In genomic region chr1:151819951-151820623, GRCh38 we compare ENCODE assay signal across 17 cellular contexts. TPM values are rescaled to one million over a fixed set of nuclear protein-coding genes. Genes with fewer than 3 reads are reported as not detected.
A peak's percentile ranks its signal among the peaks of the same experiment; 100 is the strongest.
DNase-seq lines count a peak whose midpoint lies in the region; ATAC-seq and TF ChIP-seq lines count a peak whose summit lies in the region.
"Had no signal": no experiment of that assay in that cellular context is flagged by ENCODE, and none has a peak within 500 bp of the region (broad histone marks: within the 10 kb centered on the region; RNA-seq: fewer than 3 reads in every experiment).

No MANE protein-coding gene starts in this region.

- H3K4me1 Mint-ChIP-seq in activated T-cell treated with anti-CD3 and anti-CD28 coated beads, Interleukin-2, amount 50 U/mL, for 72 hours (ENCODE audit: low read depth), result peaks cover 74% of the 10 kb centered on the region

- peak overlapping the region; percentile 70 for H3K27ac Mint-ChIP-seq in activated T-cell treated with anti-CD3 and anti-CD28 coated beads, Interleukin-2, amount 50 U/mL, for 72 hours
- H3K27ac Mint-ChIP-seq: brain, WTC11 had no signal

- H3K4me3 ChIP-seq in body of pancreas (no peak overlapping the region), gastrocnemius medialis (no peak overlapping the region), Karpas-422 (ENCODE audit: low read length) (no peak overlapping the region)
- H3K4me3 ChIP-seq: thyroid gland had no signal

- H3K4me1 ChIP-seq in body of pancreas (peaks cover 35% of the 10 kb centered on the region), gastrocnemius medialis (peaks cover 27 to 38% of the 10 kb centered on the region in 2 donors), Karpas-422 (ENCODE audit: low read length) (no peaks in the 10 kb centered on the region)

- no peaks in the 10 kb centered on the region for H3K9me2 ChIP-seq in Karpas-422 (replicated peaks; ENCODE audit: insufficient read depth, low read length)

- no peaks in the 10 kb centered on the region for H3K27me3 Mint-ChIP-seq in activated T-cell treated with anti-CD3 and anti-CD28 coated beads, Interleukin-2, amount 50 U/mL, for 72 hours (ENCODE audit: low read depth)

- peak overlapping the region in 2 of 4 donors; percentile 40 to 42 for H3K27ac ChIP-seq in body of pancreas
- peak overlapping the region; percentile 44 to 99 (median 64) for H3K27ac ChIP-seq in gastrocnemius medialis
- no peak overlapping the region for H3K27ac ChIP-seq in Karpas-422 (ENCODE audit: low read length)
- H3K27ac ChIP-seq: thyroid gland had no signal

- in situ Hi-C loops in gastrocnemius medialis (cut with MboI; ENCODE audit: low sequenced_read_pairs in 4 of 4), result no loop called here

- no peak overlapping the region for H2AFZ ChIP-seq in Karpas-422 (ENCODE audit: low read length)

- DNase-seq in activated T-cell treated with anti-CD3 and anti-CD28 coated beads, Interleukin-2, amount 50 U/mL, for 72 hours, result peak; percentile 46 to 61
- DNase-seq in activated T-cell treated with anti-CD3 and anti-CD28 coated beads for 4 hours, result no peak
- DNase-seq in M059J (ENCODE audit: low read depth), result peak; percentile 61
- DNase-seq in body of pancreas, result peak; percentile 64 to 75 (median 70)
- peak in 1 of 2 donors; percentile 59 for DNase-seq in gastrocnemius medialis
- DNase-seq in Karpas-422, result no peak
- DNase-seq: effector CD4-positive, alpha-beta T cell; foreskin melanocyte; HCEC 1CT; midbrain; NCI-H1048; NCI-H2227 treated with DMSO at 0.1 percent for 48 hours had no signal

- ATAC-seq in activated T-cell treated with anti-CD3 and anti-CD28 coated beads, Interleukin-2, amount 50 U/mL, for 72 hours (replicated peaks in 1 of 2), result peak; percentile 63 to 70
- ATAC-seq in body of pancreas (peak; percentile 80), gastrocnemius medialis (peak; percentile 40 to 63), esophagus mucosa (no peak), HG03432 (IDR thresholded peaks at IDR 0.05; ENCODE audit: unreplicated experiment) (no peak)
- ATAC-seq: WTC11 had no signal

- H3K79me2 ChIP-seq in Karpas-422 (ENCODE audit: low read length), result no peaks in the 10 kb centered on the region

- WGBS in body of pancreas, 2 donors, result 54 to 63% methylated on average over 7 of the region's 7 CpGs

- intact Hi-C loops in body of pancreas (cut with DNase I), result no loop called here
- intact Hi-C loops in gastrocnemius medialis (cut with DNase I; ENCODE audit: low total_unique reads), result loop anchor here (10.0 kb wide), 1 partner anchor 805 kb away; no protein-coding TSS in a partner anchor

- TF ChIP-seq CTCF in body of pancreas (IDR thresholded peaks at IDR 0.05) (no peak), gastrocnemius medialis (IDR thresholded peaks at IDR 0.05 in 4 of 5, conservative IDR thresholded peaks at IDR 0.05 in 1 of 5) (no peak)

- peak overlapping the region; percentile 55 to 68 for H3K4me3 Mint-ChIP-seq in activated T-cell treated with anti-CD3 and anti-CD28 coated beads, Interleukin-2, amount 50 U/mL, for 72 hours
- H3K4me3 Mint-ChIP-seq: brain, WTC11 had no signal

- H3K36me3 Mint-ChIP-seq in activated T-cell treated with anti-CD3 and anti-CD28 coated beads, Interleukin-2, amount 50 U/mL, for 72 hours (ENCODE audit: insufficient read depth in 2 of 2), result no peaks in the 10 kb centered on the region
- H3K36me3 Mint-ChIP-seq: brain, WTC11 had no signal

- H3K4me2 ChIP-seq in Karpas-422 (ENCODE audit: low read depth, low read length, poor library complexity, severe bottlenecking), result no peak overlapping the region

- no peaks in the 10 kb centered on the region for H4K20me1 ChIP-seq in Karpas-422 (ENCODE audit: insufficient read depth, low read depth, low read length)

- no peaks in the 10 kb centered on the region for H3K9me3 Mint-ChIP-seq in activated T-cell treated with anti-CD3 and anti-CD28 coated beads, Interleukin-2, amount 50 U/mL, for 72 hours
- H3K9me3 Mint-ChIP-seq: WTC11 had no signal

- H3K9me3 ChIP-seq in body of pancreas (no peaks in the 10 kb centered on the region), gastrocnemius medialis (no peaks in the 10 kb centered on the region), Karpas-422 (ENCODE audit: low read length) (no peaks in the 10 kb centered on the region)
- H3K9me3 ChIP-seq: thyroid gland had no signal

- H3K27me3 ChIP-seq in body of pancreas (no peaks in the 10 kb centered on the region), gastrocnemius medialis (no peaks in the 10 kb centered on the region), Karpas-422 (ENCODE audit: low read length) (no peaks in the 10 kb centered on the region)
- H3K27me3 ChIP-seq: thyroid gland had no signal

- H3K36me3 ChIP-seq in body of pancreas (replicated peaks in 1 of 2; ENCODE audit: insufficient read depth in 1 of 2, low read depth in 2 of 2) (peaks cover 0 to 6% of the 10 kb centered on the region in 2 donors), gastrocnemius medialis (peaks cover 0 to 19% of the 10 kb centered on the region in 2 donors), Karpas-422 (ENCODE audit: insufficient read depth, low read length) (no peaks in the 10 kb centered on the region)

- no peak overlapping the region for H3K9ac ChIP-seq in Karpas-422 (ENCODE audit: low read length)

- TF ChIP-seq POLR2A in body of pancreas (IDR thresholded peaks at IDR 0.05), result no peak
- no peak for TF ChIP-seq POLR2A in gastrocnemius medialis (IDR thresholded peaks at IDR 0.05)

RNA-seq across cellular contexts. Expression of gene RORC, which starts 11.5 kb away (rescaled TPM):
- 10 to 100 TPM in 1 of 2 donors, 1 to 10 TPM in 1; 1.8 to 10.3 TPM for total RNA-seq in activated T-cell treated with anti-CD3 and anti-CD28 coated beads, Interleukin-2, amount 50 U/mL, for 72 hours
- total RNA-seq in M059J (2014; rRNA removed; shearing (Covaris generic)), result 0.44 TPM in 1 of 2 replicates, not detected in the other
- total RNA-seq in body of pancreas, result 10 to 100 TPM; 32.3 to 51.4 TPM
- 100 to 1,000 TPM in 3 of 4 donors, 10 to 100 TPM in 1; 61.3 to 251 (median 163) TPM for total RNA-seq in gastrocnemius medialis
- not detected in 2 replicates for total RNA-seq in Karpas-422 (2014; rRNA removed; shearing (Covaris generic); ENCODE audit: low replicate concordance)
- total RNA-seq in esophagus mucosa, result 1.2 TPM

RNA-seq across cellular contexts. Expression of gene LINGO4, which starts 14.9 kb away (rescaled TPM):
- under 1 TPM; 0.19 to 0.88 TPM for total RNA-seq in activated T-cell treated with anti-CD3 and anti-CD28 coated beads, Interleukin-2, amount 50 U/mL, for 72 hours
- not detected in 2 replicates for total RNA-seq in M059J (2014; rRNA removed; shearing (Covaris generic))
- total RNA-seq in body of pancreas (1 to 10 TPM in 1 of 2 donors, under 1 TPM in 1; 0.66 to 1.6 TPM), gastrocnemius medialis (10 to 100 TPM in 2 of 4 donors, 1 to 10 TPM in 2; 4.2 to 24.5 (median 14.3) TPM), esophagus mucosa (not detected)
- total RNA-seq in Karpas-422 (2014; rRNA removed; shearing (Covaris generic); ENCODE audit: low replicate concordance), result 0.07 TPM in 1 of 2 replicates, not detected in the other
- total RNA-seq: WTC11 had no signal

RNA-seq across cellular contexts. Expression of gene C2CD4D, which starts 19.5 kb away (rescaled TPM):
- total RNA-seq in activated T-cell treated with anti-CD3 and anti-CD28 coated beads, Interleukin-2, amount 50 U/mL, for 72 hours, result 1 to 10 TPM; 2.1 to 4.4 TPM
- not detected in 2 replicates for total RNA-seq in M059J (2014; rRNA removed; shearing (Covaris generic))
- 1 to 10 TPM in 1 of 2 donors, under 1 TPM in 1; 0.26 to 2.6 TPM for total RNA-seq in body of pancreas
- total RNA-seq in gastrocnemius medialis, result not detected
- not detected in 2 replicates for total RNA-seq in Karpas-422 (2014; rRNA removed; shearing (Covaris generic); ENCODE audit: low replicate concordance)
- 0.24 TPM for total RNA-seq in esophagus mucosa

RNA-seq across cellular contexts. Expression of gene TDRKH, which starts 29.8 kb away (rescaled TPM):
- 10 to 100 TPM; 26.3 to 29.3 TPM for total RNA-seq in activated T-cell treated with anti-CD3 and anti-CD28 coated beads, Interleukin-2, amount 50 U/mL, for 72 hours
- 10.8 and 11.0 TPM in 2 replicates for total RNA-seq in M059J (2014; rRNA removed; shearing (Covaris generic))
- 1 to 10 TPM; 2.6 to 4.0 TPM for total RNA-seq in body of pancreas
- 1 to 10 TPM; 3.9 to 8.3 (median 4.6) TPM for total RNA-seq in gastrocnemius medialis
- total RNA-seq in Karpas-422 (2014; rRNA removed; shearing (Covaris generic); ENCODE audit: low replicate concordance), result 5.6 and 5.9 TPM in 2 replicates
- total RNA-seq in esophagus mucosa, result 2.2 TPM

RNA-seq across cellular contexts. Expression of gene THEM5, which starts 33.4 kb away (rescaled TPM):
- total RNA-seq in activated T-cell treated with anti-CD3 and anti-CD28 coated beads, Interleukin-2, amount 50 U/mL, for 72 hours, result under 1 TPM in 1 of 2 donors, not detected in 1; 0.25 TPM
- total RNA-seq in M059J (2014; rRNA removed; shearing (Covaris generic)), result not detected in 2 replicates
- total RNA-seq in body of pancreas (not detected), gastrocnemius medialis (not detected), esophagus mucosa (0.32 TPM)
- total RNA-seq in Karpas-422 (2014; rRNA removed; shearing (Covaris generic); ENCODE audit: low replicate concordance), result not detected in 2 replicates
- total RNA-seq: thyroid gland, WTC11 had no signal

Comparison
In these comparisons a context has a peak if more than half of its experiments do, and no peak if none do; other contexts are left out.
1. DNase-seq: peak in activated T-cell treated with anti-CD3 and anti-CD28 coated beads, Interleukin-2, amount 50 U/mL, for 72 hours (2 of 2), M059J (single experiment) and body of pancreas (4 of 4); none in activated T-cell treated with anti-CD3 and anti-CD28 coated beads for 4 hours (single experiment) and Karpas-422 (single experiment).
2. ATAC-seq: peak in activated T-cell treated with anti-CD3 and anti-CD28 coated beads, Interleukin-2, amount 50 U/mL, for 72 hours (2 of 2), body of pancreas (single experiment) and gastrocnemius medialis (2 of 2); none in esophagus mucosa (single experiment) and HG03432 (single experiment).